ENCODE assay signal across 26 cellular contexts in the genomic region with DNA sequence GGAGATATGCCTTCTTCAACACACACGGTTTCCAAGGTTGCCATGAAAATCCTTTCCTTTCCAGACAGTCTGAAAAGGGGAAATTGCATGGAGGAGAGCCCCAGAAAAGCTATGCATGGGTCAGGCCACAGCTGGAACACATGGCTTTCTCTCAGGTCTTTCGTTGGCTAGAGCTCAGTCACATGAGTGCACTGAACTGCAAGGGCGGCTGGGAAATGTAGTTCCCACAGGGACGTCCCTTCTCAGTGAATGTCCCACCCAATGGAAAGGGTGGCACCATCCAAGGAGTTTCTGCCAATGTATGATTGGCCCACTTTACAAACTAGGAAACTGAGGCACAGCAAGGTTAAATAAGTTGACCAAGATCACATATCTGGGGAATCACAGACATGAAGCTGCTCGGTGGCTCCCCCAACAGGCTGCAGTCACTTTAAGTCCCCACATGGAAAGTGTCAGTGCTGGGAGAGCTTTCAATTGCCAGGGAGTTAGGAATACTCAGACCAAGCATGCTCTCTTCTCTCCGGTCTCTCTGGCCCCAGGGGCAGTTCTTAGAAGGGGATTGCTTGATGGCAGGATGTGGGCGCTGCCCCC.
"Had no signal": no experiment of that assay in that cellular context is flagged by ENCODE, and none has a peak within 500 bp of the region (broad histone marks: within the 10 kb centered on the region; RNA-seq: fewer than 3 reads in every experiment).

No MANE protein-coding gene starts in this region.

- H3K4me3 Mint-ChIP-seq: activated naive CD8-positive, alpha-beta T cell; activated T-cell treated with anti-CD3 and anti-CD28 coated beads, Interleukin-2, amount 50 U/mL, for 24 hours; dendritic cell treated with granulocyte-macrophage colony-stimulating factor and Interleukin-4, amounts not matched to agents 40 ng/mL and 50 ng/mL, for 4 days; mesothelial cell of epicardium; naive thymus-derived CD8-positive, alpha-beta T cell; T-helper 2 cell treated with Interferon-gamma antibody and Interleukin-4, amounts not matched to agents 5 μg/mL and 100 μg/mL, for 36 hours had no signal

- H3K4me3 ChIP-seq: adrenal gland, ascending aorta, left lung, lung, ovary, psoas muscle, right atrium auricular region, upper lobe of right lung had no signal

- H3K9me3 Mint-ChIP-seq: activated T-cell treated with anti-CD3 and anti-CD28 coated beads, Interleukin-2, amount 50 U/mL, for 24 hours; activated T-helper 2 cell treated with anti-CD3 and anti-CD28 coated beads, Interferon-gamma antibody, Interleukin-2, Interleukin-4, amounts not matched to agents 10 μg/mL and 5 μg/mL and 100 μg/mL, durations not matched to agents 14 hours and 24 hours and 36 hours; dendritic cell treated with granulocyte-macrophage colony-stimulating factor and Interleukin-4, amounts not matched to agents 40 ng/mL and 50 ng/mL, for 4 days; mesothelial cell of epicardium; T-helper 2 cell treated with Interferon-gamma antibody and Interleukin-4, amounts not matched to agents 5 μg/mL and 100 μg/mL, for 36 hours had no signal

- H3K4me1 Mint-ChIP-seq: naive thymus-derived CD8-positive, alpha-beta T cell had no signal

- H3K4me1 ChIP-seq: adrenal gland, ascending aorta, left lung, psoas muscle, right atrium auricular region, upper lobe of right lung had no signal

- H3K36me3 ChIP-seq: adrenal gland, ascending aorta, brain microvascular endothelial cell, left lung, neutrophil, ovary, right atrium auricular region, upper lobe of right lung had no signal

- H3K9me3 ChIP-seq: adrenal gland, ascending aorta, left lung, neutrophil, ovary, psoas muscle, right atrium auricular region, upper lobe of right lung had no signal

- H3K27me3 Mint-ChIP-seq: activated T-cell treated with anti-CD3 and anti-CD28 coated beads, Interleukin-2, amount 50 U/mL, for 24 hours had no signal

- H3K27ac Mint-ChIP-seq: activated naive CD8-positive, alpha-beta T cell; activated T-cell treated with anti-CD3 and anti-CD28 coated beads, Interleukin-2, amount 50 U/mL, for 24 hours; activated T-helper 2 cell treated with anti-CD3 and anti-CD28 coated beads, Interferon-gamma antibody, Interleukin-2, Interleukin-4, amounts not matched to agents 10 μg/mL and 5 μg/mL and 100 μg/mL, durations not matched to agents 14 hours and 24 hours and 36 hours; dendritic cell treated with granulocyte-macrophage colony-stimulating factor and Interleukin-4, amounts not matched to agents 40 ng/mL and 50 ng/mL, for 4 days; mesothelial cell of epicardium; naive thymus-derived CD8-positive, alpha-beta T cell; T-helper 2 cell treated with Interferon-gamma antibody and Interleukin-4, amounts not matched to agents 5 μg/mL and 100 μg/mL, for 36 hours had no signal

- H3K27me3 ChIP-seq: adrenal gland, ascending aorta, brain microvascular endothelial cell, neutrophil, ovary, right atrium auricular region had no signal

- H3K36me3 Mint-ChIP-seq: activated naive CD8-positive, alpha-beta T cell; mesothelial cell of epicardium; naive thymus-derived CD8-positive, alpha-beta T cell had no signal

- DNase-seq: activated CD4-positive, alpha-beta T cell treated with anti-CD3 and anti-CD28 coated beads for 1 hour; activated naive CD4-positive, alpha-beta T cell; activated T-cell treated with anti-CD3 and anti-CD28 coated beads, Interleukin-2, amount 50 U/mL, for 24 hours; adrenal gland; brain microvascular endothelial cell; caudate nucleus; effector CD4-positive, alpha-beta T cell; erythroblast; foreskin fibroblast; left lung; naive thymus-derived CD8-positive, alpha-beta T cell; ovary; psoas muscle; stimulated activated CD4-positive, alpha-beta T cell treated with anti-CD3 and anti-CD28 coated beads, Interleukin-4, amount 100 ng/mL, for 24 hours; stimulated activated naive CD8-positive, alpha-beta T cell treated with anti-CD3 and anti-CD28 coated beads, Interleukin-15, Interleukin-2, amounts not matched to agents 100 U/mL and 50 U/mL, for 24 hours; upper lobe of right lung had no signal

- ATAC-seq: left lung; naive thymus-derived CD8-positive, alpha-beta T cell; psoas muscle; stimulated activated naive CD8-positive, alpha-beta T cell treated with anti-CD3 and anti-CD28 coated beads, Interleukin-15, Interleukin-2, amounts not matched to agents 100 U/mL and 50 U/mL, for 24 hours; upper lobe of right lung had no signal

- H3K27ac ChIP-seq: adrenal gland, ascending aorta, brain microvascular endothelial cell, left lung, neutrophil, ovary, psoas muscle, right atrium auricular region, upper lobe of right lung, VCaP had no signal
